19 cellular contexts compared by ENCODE assay signal in the genomic region with DNA sequence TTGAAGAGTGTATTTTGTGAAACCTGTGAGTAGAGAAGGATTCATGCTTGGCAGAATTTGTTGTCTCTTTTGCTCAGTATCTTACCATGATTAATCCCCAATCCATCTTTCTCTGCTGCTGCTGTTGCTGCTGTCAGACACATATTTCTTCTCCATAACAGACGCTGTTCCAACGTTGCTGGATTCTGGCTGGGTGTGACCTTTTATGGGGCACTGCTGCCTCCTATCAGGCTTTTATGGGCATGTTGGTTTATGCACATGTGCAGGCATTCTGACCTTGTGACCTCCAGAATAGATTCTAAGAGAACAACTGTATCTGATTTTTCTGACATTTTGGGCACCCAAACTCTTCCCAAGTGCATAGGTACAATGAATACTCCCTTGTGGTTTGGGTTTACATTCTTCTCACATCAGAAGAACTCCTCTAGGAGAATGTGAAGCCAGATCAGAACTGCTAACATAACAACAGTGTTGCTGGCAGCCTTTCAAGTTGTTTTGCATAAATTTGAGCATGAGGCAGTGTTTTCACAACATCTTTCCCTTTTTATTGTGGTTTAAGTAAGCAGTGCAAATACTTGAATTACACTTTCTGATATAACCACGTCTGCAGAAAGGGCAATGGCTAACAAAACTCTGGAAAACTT.
DNase-seq lines count a peak whose midpoint lies in the region; ATAC-seq and TF ChIP-seq lines count a peak whose summit lies in the region.
"Had no signal": no experiment of that assay in that cellular context is flagged by ENCODE, and none has a peak within 500 bp of the region (broad histone marks: within the 10 kb centered on the region; RNA-seq: fewer than 3 reads in every experiment).

No MANE protein-coding gene starts in this region.

- no peak for ATAC-seq in stimulated activated naive CD8-positive, alpha-beta T cell treated with anti-CD3 and anti-CD28 coated beads, Interleukin-15, Interleukin-2, amounts not matched to agents 100 U/mL and 50 U/mL, for 24 hours
- no peak for ATAC-seq in GM19395 (IDR thresholded peaks at IDR 0.05; ENCODE audit: unreplicated experiment)
- ATAC-seq in HG03354 (IDR thresholded peaks at IDR 0.05; ENCODE audit: poor library complexity, severe bottlenecking, unreplicated experiment) = no peak
- ATAC-seq: left ventricle myocardium superior; psoas muscle; stimulated activated naive B cell treated with anti-CD40 and anti-IgM and Interleukin-4, amounts not matched to agents 10 μg/mL and 1 μg/mL and 100 μg/mL, for 72 hours had no signal

- TF ChIP-seq CTCF in epithelial cell of esophagus (IDR thresholded peaks at IDR 0.05; ENCODE audit: insufficient read depth, low read depth, low read length, missing control alignments) = peak; percentile 12

- H3K9ac ChIP-seq in stomach smooth muscle (ENCODE audit: low read length in 2 of 2) = peak overlapping the region in 1 of 2 donors; percentile 54

- H3K36me3 ChIP-seq in stomach smooth muscle (ENCODE audit: control insufficient read depth in 2 of 2, insufficient read depth in 2 of 2, low read length in 2 of 2) = no peaks in the 10 kb centered on the region

- H3K4me1 ChIP-seq in stomach smooth muscle (ENCODE audit: control insufficient read depth, insufficient read depth, low read length) = peaks cover 14% of the 10 kb centered on the region
- H3K4me1 ChIP-seq: psoas muscle had no signal

- DNase-seq in NCI-H748 (lab: John Stamatoyannopoulos, UW; ENCODE audit: unreplicated experiment) (peak; percentile 77), NCI-H748 treated with DMSO at 0.1 percent for 48 hours (lab: John Stamatoyannopoulos, UW) (no peak), NCI-H2227 (lab: John Stamatoyannopoulos, UW; ENCODE audit: unreplicated experiment) (peak; percentile 29), epithelial cell of esophagus (ENCODE audit: low read depth) (no peak)
- DNase-seq in stimulated activated naive CD8-positive, alpha-beta T cell treated with anti-CD3 and anti-CD28 coated beads, Interleukin-15, Interleukin-2, amounts not matched to agents 100 U/mL and 50 U/mL, for 24 hours = no peak
- DNase-seq: activated CD8-positive, alpha-beta memory T cell treated with anti-CD3 and anti-CD28 coated beads for 24 hours; CD4-positive, alpha-beta T cell; Kasumi-1; left ventricle myocardium superior; naive B cell; NCI-H1436; NCI-H526; psoas muscle; RPMI8226; stimulated activated CD4-positive, alpha-beta T cell treated with anti-CD3 and anti-CD28 coated beads, Interleukin-12 subunit alpha, Interleukin-12 subunit beta, amount 100 ng/mL, for 4 hours; stimulated activated naive B cell treated with anti-CD40 and anti-IgM and Interleukin-4, amounts not matched to agents 10 μg/mL and 1 μg/mL and 100 μg/mL, for 72 hours had no signal

- H3K9me3 ChIP-seq in stomach smooth muscle (ENCODE audit: control insufficient read depth in 2 of 2, low read length in 2 of 2) = no peaks in the 10 kb centered on the region
- H3K9me3 ChIP-seq: psoas muscle had no signal

- H3K27me3 ChIP-seq in stomach smooth muscle (ENCODE audit: control insufficient read depth in 1 of 2, insufficient read depth in 2 of 2, low read length in 2 of 2) = no peaks in the 10 kb centered on the region

- H3K4me3 ChIP-seq in epithelial cell of esophagus (ENCODE audit: low read length) (no peak overlapping the region), stomach smooth muscle (ENCODE audit: low read length in 2 of 2) (peak overlapping the region; percentile 16 to 47)
- H3K4me3 ChIP-seq: psoas muscle had no signal

- peak overlapping the region; percentile 75 for H3K27ac ChIP-seq in stomach smooth muscle (ENCODE audit: low read length)
- H3K27ac ChIP-seq: psoas muscle had no signal

Comparison
In these comparisons a context has a peak if more than half of its experiments do, and no peak if none do; other contexts are left out.
1. DNase-seq: peak in NCI-H748 (single experiment) and NCI-H2227 (single experiment); none in NCI-H748 treated with DMSO at 0.1 percent for 48 hours (single experiment), epithelial cell of esophagus (single experiment) and stimulated activated naive CD8-positive, alpha-beta T cell treated with anti-CD3 and anti-CD28 coated beads, Interleukin-15, Interleukin-2, amounts not matched to agents 100 U/mL and 50 U/mL, for 24 hours (single experiment).